In genomic region chr15:31374986-31375385, GRCh38 we compare ENCODE assay signal across 1 cellular context.
TF ChIP-seq lines count a peak whose summit lies in the region.

No MANE protein-coding gene starts in this region.

TF ChIP-seq in HepG2, 621 proteins besides CTCF, POLR2A, EP300 and RAD21:
- TF ChIP-seq KMT2A (CRISPR knock-in tag; IDR thresholded peaks at IDR 0.05) (no peak), ZNF784 (CRISPR knock-in tag; IDR thresholded peaks at IDR 0.05; ENCODE audit: borderline replicate concordance) (no peak), ZFP36L2 (CRISPR knock-in tag; IDR thresholded peaks at IDR 0.05) (no peak), ZNF605 (CRISPR knock-in tag; IDR thresholded peaks at IDR 0.05) (no peak), ZSCAN25 (CRISPR knock-in tag; IDR thresholded peaks at IDR 0.05) (no peak), ZNF414 (CRISPR knock-in tag; IDR thresholded peaks at IDR 0.05) (no peak), ZNF44 (CRISPR knock-in tag; IDR thresholded peaks at IDR 0.05) (no peak), PLRG1 (conservative IDR thresholded peaks at IDR 0.05) (no peak), CHD2 (IDR thresholded peaks at IDR 0.05; ENCODE audit: low read depth, low read length) (no peak), ZFP37 (CRISPR knock-in tag; IDR thresholded peaks at IDR 0.05; ENCODE audit: borderline replicate concordance) (no peak), ZBTB46 (CRISPR knock-in tag; IDR thresholded peaks at IDR 0.05; ENCODE audit: borderline replicate concordance) (no peak), ZKSCAN1 (IDR thresholded peaks at IDR 0.05; ENCODE audit: low read length) (no peak), THYN1 (CRISPR knock-in tag; IDR thresholded peaks at IDR 0.05; ENCODE audit: borderline replicate concordance, low read depth) (no peak), FOXO1 (CRISPR knock-in tag; IDR thresholded peaks at IDR 0.05) (no peak), SIN3A (IDR thresholded peaks at IDR 0.05; ENCODE audit: borderline replicate concordance, low read depth, low read length) (no peak), KLF12 (CRISPR knock-in tag; IDR thresholded peaks at IDR 0.05; ENCODE audit: borderline replicate concordance) (no peak), MED13 (CRISPR knock-in tag; IDR thresholded peaks at IDR 0.05) (no peak), ZNF281 (CRISPR knock-in tag; IDR thresholded peaks at IDR 0.05; ENCODE audit: borderline replicate concordance) (no peak)
